8 cellular contexts compared by ENCODE assay signal in genomic region chr1:39919545-39919944, GRCh38. TPM values are rescaled to one million over a fixed set of nuclear protein-coding genes. Genes with fewer than 3 reads are reported as not detected.
DNase-seq lines count a peak whose midpoint lies in the region; ATAC-seq and TF ChIP-seq lines count a peak whose summit lies in the region.

No MANE protein-coding gene starts in this region.

- no peak overlapping the region for H2BK20ac ChIP-seq in IMR-90 (ENCODE audit: low read depth, low read length)

- H3K4me3 ChIP-seq in IMR-90 (ENCODE audit: insufficient read depth, low read depth, low read length) (no peak overlapping the region), osteoblast (ENCODE audit: insufficient read depth, low read length) (no peak overlapping the region)

- H4K5ac ChIP-seq in IMR-90 (ENCODE audit: low read depth, low read length): no peak overlapping the region

- H3K9me3 ChIP-seq in IMR-90 (ENCODE audit: control insufficient read depth, insufficient read depth, low read length) (no peaks in the 10 kb centered on the region), osteoblast (ENCODE audit: low read depth, low read length) (no peaks in the 10 kb centered on the region)

- TF ChIP-seq CTCF in GM12872 (IDR thresholded peaks at IDR 0.05; ENCODE audit: insufficient read depth, low read depth, low read length): peak; percentile 70
- TF ChIP-seq CTCF in IMR-90 (conservative IDR thresholded peaks at IDR 0.05; ENCODE audit: low read depth, low read length): peak; percentile 76
- TF ChIP-seq CTCF in osteoblast (IDR thresholded peaks at IDR 0.05; ENCODE audit: extremely low read depth, low read depth, low read length): peak; percentile 68

- 13% methylated on average over 2 of the region's 3 CpGs; no CpG with 5 or more reads in 1 of the 2 experiments for WGBS in IMR-90 (ENCODE audit: extremely low coverage in 2 of 2, insufficient read length in 1 of 2), 2 experiments

- no peak for TF ChIP-seq POLR2A in IMR-90 (IDR thresholded peaks at IDR 0.05; ENCODE audit: low read depth, low read length)

- H3K9ac ChIP-seq in IMR-90 (ENCODE audit: low read depth, low read length): no peak overlapping the region

- no peak overlapping the region for H3K27ac ChIP-seq in IMR-90 (ENCODE audit: insufficient read depth, low read length)
- H3K27ac ChIP-seq in osteoblast (ENCODE audit: low read depth, low read length): no peak overlapping the region

- no peak overlapping the region for H3K4ac ChIP-seq in IMR-90 (ENCODE audit: low read depth, low read length)

- H3K4me1 ChIP-seq in IMR-90 (ENCODE audit: control insufficient read depth, insufficient read depth, low read length) (no peaks in the 10 kb centered on the region), osteoblast (ENCODE audit: insufficient read depth, low read length) (no peaks in the 10 kb centered on the region)

- H2BK120ac ChIP-seq in IMR-90 (ENCODE audit: low read depth, low read length): no peak overlapping the region

- H3K27me3 ChIP-seq in IMR-90 (ENCODE audit: control insufficient read depth, insufficient read depth, low read length): peaks cover 15% of the 10 kb centered on the region
- no peaks in the 10 kb centered on the region for H3K27me3 ChIP-seq in osteoblast (ENCODE audit: insufficient read depth, low read length)

- no peaks in the 10 kb centered on the region for H3K9me1 ChIP-seq in IMR-90 (ENCODE audit: insufficient read depth, low read length)

- peak; percentile 58 for DNase-seq in IMR-90
- peak; percentile 46 for DNase-seq in NOMO-1 treated with dmso at 0.1 percent for 144 hours (lab: John Stamatoyannopoulos, UW; ENCODE audit: unreplicated experiment)
- peak; percentile 36 for DNase-seq in activated T-cell treated with anti-CD3 and anti-CD28 coated beads, Interleukin-2, amount 50 U/mL, for 1 hour
- peak; percentile 22 for DNase-seq in fibroblast of the conjunctiva (ENCODE audit: low read depth)
- peak; percentile 94 for DNase-seq in osteoblast (ENCODE audit: insufficient read length, low spot score, missing footprints)

- H2AFZ ChIP-seq in IMR-90 (replicated peaks; ENCODE audit: low read length, poor library complexity) (no peak overlapping the region), osteoblast (ENCODE audit: low read length) (no peak overlapping the region)

- H2AK9ac ChIP-seq in IMR-90 (replicated peaks; ENCODE audit: low read depth, low read length, poor library complexity): no peak overlapping the region

- no peak overlapping the region for H2BK5ac ChIP-seq in IMR-90 (ENCODE audit: low read depth, low read length, poor library complexity, severe bottlenecking)

- intact Hi-C loops in IMR-90 (cut with micrococcal nuclease): loop anchor here (1.0 to 5.0 kb wide), 5 partner anchors 38 to 418 kb away; partner anchors contain the start of gene MFSD2A

- POLR2A ChIA-PET in IMR-90 (lab: Charles Lee; ENCODE audit: unreplicated experiment): interaction anchor here (1.0 kb wide), 1 partner anchor 36 kb away, joined by 3 read pairs; no protein-coding TSS in a partner anchor

- H3K56ac ChIP-seq in IMR-90 (ENCODE audit: extremely low read depth, insufficient read depth, low read length): no peak overlapping the region

- H2AK5ac ChIP-seq in IMR-90 (ENCODE audit: low read depth, low read length): no peak overlapping the region

- dilution Hi-C loops in IMR-90 (cut with HindIII; ENCODE audit: low sequenced_read_pairs, unreplicated experiment): no loop called here

- H3K4me2 ChIP-seq in IMR-90 (ENCODE audit: low read depth, low read length) (no peak overlapping the region), osteoblast (ENCODE audit: insufficient read depth, low read length) (no peak overlapping the region)

- no peak overlapping the region for H4K8ac ChIP-seq in IMR-90 (ENCODE audit: low read depth in 2 of 2, low read length in 2 of 2)

- BruUV-seq in IMR-90 (replicated peaks; lab: Mats Ljungman, UMichigan): no TSS peak

- H3K14ac ChIP-seq in IMR-90 (replicated peaks; ENCODE audit: low read depth, low read length): no peak overlapping the region

- in situ Hi-C loops in IMR-90 (cut with MboI; ENCODE audit: low sequenced_read_pairs): no loop called here

- no peaks in the 10 kb centered on the region for H3K79me2 ChIP-seq in osteoblast (ENCODE audit: insufficient read depth, low read length)

- no peak overlapping the region for H2BK15ac ChIP-seq in IMR-90 (ENCODE audit: low read depth, low read length)

- CTCF ChIA-PET in IMR-90 (lab: Yijun Ruan, JAX): interaction anchor here (0.7 to 2.5 kb wide), 7 partner anchors 10 to 114 kb away, joined by 3 to 37 read pairs (median 8); partner anchors contain the start of gene MYCL

- no peaks in the 10 kb centered on the region for H3K36me3 ChIP-seq in IMR-90 (ENCODE audit: control insufficient read depth, insufficient read depth, low read length)
- no peaks in the 10 kb centered on the region for H3K36me3 ChIP-seq in osteoblast (ENCODE audit: insufficient read depth, low read length)

- no peaks in the 10 kb centered on the region for H3K79me1 ChIP-seq in IMR-90 (ENCODE audit: low read depth in 1 of 2, low read length in 2 of 2)

- H4K20me1 ChIP-seq in IMR-90 (ENCODE audit: insufficient read depth, low read length): no peaks in the 10 kb centered on the region
- no peaks in the 10 kb centered on the region for H4K20me1 ChIP-seq in osteoblast (ENCODE audit: insufficient read depth, low read length)

- no peak overlapping the region for H3K18ac ChIP-seq in IMR-90 (ENCODE audit: low read depth, low read length)

- TF ChIP-seq RAD21 in IMR-90 (IDR thresholded peaks at IDR 0.05; ENCODE audit: low read length): peak; percentile 78

- H4K91ac ChIP-seq in IMR-90 (ENCODE audit: insufficient read depth, low read depth, low read length): no peak overlapping the region

- H3K23ac ChIP-seq in IMR-90 (ENCODE audit: low read depth, low read length): no peak overlapping the region

- ATAC-seq in IMR-90 (ENCODE audit: low read depth) (peak; percentile 89), GM21390 (IDR thresholded peaks at IDR 0.05; ENCODE audit: unreplicated experiment) (no peak), HG03039 (IDR thresholded peaks at IDR 0.05; ENCODE audit: unreplicated experiment) (no peak)

TF ChIP-seq in IMR-90, 13 proteins besides CTCF, POLR2A, EP300 and RAD21:
- TF ChIP-seq USF2 (IDR thresholded peaks at IDR 0.05; ENCODE audit: low read depth, low read length): no peak
- TF ChIP-seq SMC3 (IDR thresholded peaks at IDR 0.05; ENCODE audit: low read depth, low read length): peak; percentile 70
- peak; percentile 35; the same call in 1 of the 2 replicates for TF ChIP-seq MAZ (IDR thresholded peaks at IDR 0.05; ENCODE audit: borderline replicate concordance, low read depth, low read length)
TF ChIP-seq in IMR-90: peak in this region for 2.

RNA-seq across cellular contexts. Expression of gene MYCL, which starts 17.8 kb away (rescaled TPM):
- total RNA-seq in IMR-90 (2012; rRNA removed) (0.56 and 0.72 TPM in 2 replicates), osteoblast (0.72 and 0.88 TPM in 2 replicates)
- 0.75 and 0.87 TPM in 2 replicates for polyA plus RNA-seq in IMR-90 (2012; rRNA removed)
- 0.42 and 0.52 TPM in 2 replicates for polyA plus RNA-seq in IMR-90 (2012; cell fraction: cytosol; rRNA removed)
- 0.36 and 0.41 TPM in 2 replicates for polyA plus RNA-seq in IMR-90 (2012; cell fraction: nucleus; rRNA removed; ENCODE audit: low replicate concordance)

RNA-seq across cellular contexts. Expression of gene MFSD2A, which starts 35.4 kb away (rescaled TPM):
- total RNA-seq in IMR-90 (2012; rRNA removed) (5.0 and 5.7 TPM in 2 replicates), osteoblast (3.5 and 3.6 TPM in 2 replicates)
- polyA plus RNA-seq in IMR-90 (2012; rRNA removed): 6.7 and 7.3 TPM in 2 replicates
- polyA plus RNA-seq in IMR-90 (2012; cell fraction: cytosol; rRNA removed): 3.7 and 5.3 TPM in 2 replicates
- 13.7 and 18.4 TPM in 2 replicates for polyA plus RNA-seq in IMR-90 (2012; cell fraction: nucleus; rRNA removed; ENCODE audit: low replicate concordance)

RNA-seq across cellular contexts. Expression of gene TRIT1, which starts 36.2 kb away (rescaled TPM):
- total RNA-seq in IMR-90 (2012; rRNA removed) (27.8 and 29.2 TPM in 2 replicates), osteoblast (25.3 and 29.3 TPM in 2 replicates)
- 10.8 and 13.5 TPM in 2 replicates for polyA plus RNA-seq in IMR-90 (2012; rRNA removed)
- polyA plus RNA-seq in IMR-90 (2012; cell fraction: cytosol; rRNA removed): 3.8 and 4.7 TPM in 2 replicates
- polyA plus RNA-seq in IMR-90 (2012; cell fraction: nucleus; rRNA removed; ENCODE audit: low replicate concordance): 9.5 and 28.8 TPM in 2 replicates

Comparison
In these comparisons a context has a peak if more than half of its experiments do, and no peak if none do; other contexts are left out.
1. DNase-seq: peak in every context shown above with its lines; median percentile 94 in osteoblast; 58 in IMR-90; 46 in NOMO-1 treated with dmso at 0.1 percent for 144 hours; 36 in activated T-cell treated with anti-CD3 and anti-CD28 coated beads, Interleukin-2, amount 50 U/mL, for 1 hour; 22 in fibroblast of the conjunctiva.